In the genomic region with DNA sequence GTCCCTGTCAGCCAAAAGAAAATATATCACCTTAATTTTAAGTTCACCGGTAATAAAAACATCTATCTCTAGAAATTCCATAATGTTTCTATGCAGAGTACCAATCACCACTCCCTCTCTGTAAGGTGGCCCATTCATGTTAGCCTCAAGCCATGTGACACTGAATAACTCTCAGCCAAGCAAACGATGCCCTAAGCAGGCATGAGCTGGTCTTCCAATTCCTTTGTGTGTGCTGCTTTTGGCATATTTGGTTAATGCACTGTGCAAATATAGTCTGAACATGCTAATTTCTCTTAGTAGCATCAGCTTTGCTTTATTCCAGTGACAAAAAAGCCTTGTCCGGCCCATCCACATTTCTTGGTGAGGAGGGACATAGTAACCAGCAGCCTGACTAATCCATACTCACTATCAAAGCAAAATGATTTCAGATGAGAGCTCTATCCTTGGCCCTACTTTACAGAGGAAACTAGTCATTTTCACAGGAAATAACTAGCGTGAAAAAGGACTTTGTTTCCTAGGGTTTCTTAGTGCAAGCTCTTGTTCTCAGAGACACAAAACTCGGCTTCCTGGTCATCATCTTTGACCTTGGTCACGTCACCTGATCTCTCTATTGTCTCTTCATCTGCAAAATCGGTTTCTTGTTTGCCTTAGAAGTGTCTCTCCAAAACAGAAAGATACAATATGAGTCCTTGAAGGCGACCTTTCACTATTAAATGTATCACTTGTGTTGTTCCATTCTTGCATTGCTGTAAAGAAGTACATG, we compare ENCODE assay signal across 12 cellular contexts. TPM values are rescaled to one million over a fixed set of nuclear protein-coding genes. Genes with fewer than 3 reads are reported as not detected.
DNase-seq lines count a peak whose midpoint lies in the region; FAIRE-seq and TF ChIP-seq lines count a peak whose summit lies in the region.
"Had no signal": no experiment of that assay in that cellular context is flagged by ENCODE, and none has a peak within 500 bp of the region (broad histone marks: within the 10 kb centered on the region; RNA-seq: fewer than 3 reads in every experiment).

No MANE protein-coding gene starts in this region.

- TF ChIP-seq CTCF in bronchial epithelial cell (IDR thresholded peaks at IDR 0.05; ENCODE audit: insufficient read depth, low read length, severe bottlenecking) = no peak

- H3K27me3 Mint-ChIP-seq in activated naive CD4-positive, alpha-beta T cell treated with anti-CD3 and anti-CD28 coated beads, Interleukin-2, amount 50 U/mL, for 24 hours = no peaks in the 10 kb centered on the region

- H3K4me3 ChIP-seq in bronchial epithelial cell (ENCODE audit: low read depth, low read length) = no peak overlapping the region
- H3K4me3 ChIP-seq: hepatocyte had no signal

- H3K4me3 Mint-ChIP-seq in activated naive CD4-positive, alpha-beta T cell treated with anti-CD3 and anti-CD28 coated beads, Interleukin-2, amount 50 U/mL, for 24 hours = peak overlapping the region; percentile 37

- no peak for DNase-seq in activated naive CD4-positive, alpha-beta T cell (lab: John Stamatoyannopoulos, UW)
- peak; percentile 59 for DNase-seq in SK-MEL-5 (ENCODE audit: low read depth, low spot score)
- no peak for DNase-seq in bronchial epithelial cell (ENCODE audit: low read depth)
- peak; percentile 6 for DNase-seq in stromal cell of bone marrow (ENCODE audit: low read depth)
- DNase-seq in T-helper 9 cell = no peak
- no peak for DNase-seq in OCI-M2 (lab: John Stamatoyannopoulos, UW; ENCODE audit: unreplicated experiment)
- no peak for DNase-seq in NCI-H2107 treated with DMSO at 0.1 percent for 48 hours (lab: John Stamatoyannopoulos, UW; ENCODE audit: unreplicated experiment)
- DNase-seq: activated CD8-positive, alpha-beta memory T cell treated with anti-CD3 and anti-CD28 coated beads for 24 hours; AML-193; amygdala had no signal

- peak; percentile 43 for FAIRE-seq in bronchial epithelial cell (lab: Jason Lieb, UNC)

- peak overlapping the region; percentile 85 for H3K27ac Mint-ChIP-seq in activated naive CD4-positive, alpha-beta T cell treated with anti-CD3 and anti-CD28 coated beads, Interleukin-2, amount 50 U/mL, for 24 hours

- H3K36me3 ChIP-seq in bronchial epithelial cell (ENCODE audit: control insufficient read depth, insufficient read depth, low read length) = no peaks in the 10 kb centered on the region

- H3K36me3 Mint-ChIP-seq in activated naive CD4-positive, alpha-beta T cell treated with anti-CD3 and anti-CD28 coated beads, Interleukin-2, amount 50 U/mL, for 24 hours = peaks cover 26% of the 10 kb centered on the region

- H3K4me1 Mint-ChIP-seq in activated naive CD4-positive, alpha-beta T cell treated with anti-CD3 and anti-CD28 coated beads, Interleukin-2, amount 50 U/mL, for 24 hours = peaks cover 71% of the 10 kb centered on the region

- H3K9me3 Mint-ChIP-seq in activated naive CD4-positive, alpha-beta T cell treated with anti-CD3 and anti-CD28 coated beads, Interleukin-2, amount 50 U/mL, for 24 hours = no peaks in the 10 kb centered on the region

- in situ Hi-C loops in SK-MEL-5 (cut with HindIII; ENCODE audit: low pct_unique_long_range_greater_than_20kb, low sequenced_read_pairs) = no loop called here

- no peaks in the 10 kb centered on the region for H3K27me3 ChIP-seq in bronchial epithelial cell (ENCODE audit: control insufficient read depth, insufficient read depth, low read length)
- H3K27me3 ChIP-seq: hepatocyte had no signal

RNA-seq across cellular contexts. Expression of a gene that starts 59.2 kb away (rescaled TPM):
- 287 and 310 TPM in 2 replicates for total RNA-seq in SK-MEL-5 (2014; rRNA removed; shearing (Covaris generic))
- polyA plus RNA-seq in SK-MEL-5 (2015; cell fraction: cytosol; rRNA removed) = 107 and 117 TPM in 2 replicates
- polyA plus RNA-seq in SK-MEL-5 (2015; cell fraction: nucleus; rRNA removed) = 34.6 and 44.4 TPM in 2 replicates
- 54.8 and 69.2 TPM in 2 replicates for total RNA-seq in bronchial epithelial cell

Comparison
In these comparisons a context has a peak if more than half of its experiments do, and no peak if none do; other contexts are left out.
1. DNase-seq: peak in SK-MEL-5 (single experiment) and stromal cell of bone marrow (single experiment); none in activated naive CD4-positive, alpha-beta T cell (0 of 4), bronchial epithelial cell (single experiment), T-helper 9 cell (single experiment), OCI-M2 (single experiment) and NCI-H2107 treated with DMSO at 0.1 percent for 48 hours (single experiment).